ENCODE assay signal across 21 cellular contexts in genomic region chr10:121530481-121531075, GRCh38.
"Had no signal": no experiment of that assay in that cellular context is flagged by ENCODE, and none has a peak within 500 bp of the region (broad histone marks: within the 10 kb centered on the region; RNA-seq: fewer than 3 reads in every experiment).

No MANE protein-coding gene starts in this region.

- H3K9me3 Mint-ChIP-seq: activated B cell treated with CpG ODN at 0.5 μM for 24 hours; activated CD4-positive, alpha-beta memory T cell treated with anti-CD3 and anti-CD28 coated beads, Interleukin-2, amount 10 ng/mL, durations not matched to agents 7 days and 5 days; activated naive CD8-positive, alpha-beta T cell treated with anti-CD3 and anti-CD28 coated beads for 36 hours; activated T-helper 17 cell treated with anti-CD3 and anti-CD28 coated beads, Interleukin-2, amount 50 U/mL, for 72 hours; central memory CD8-positive, alpha-beta T cell; mesothelial cell of epicardium; natural killer cell treated with Interleukin-12 subunit alpha and Interleukin-12 subunit beta and Interleukin-15 and Interleukin-18, amount 100 ng/mL, for 72 hours; stimulated activated naive CD8-positive, alpha-beta T cell treated with anti-CD3 and anti-CD28 coated beads, Interleukin-15, amount 100 ng/mL, for 72 hours had no signal

- H3K4me1 Mint-ChIP-seq: activated B cell treated with CpG ODN at 0.5 μM for 24 hours; activated CD4-positive, alpha-beta memory T cell treated with anti-CD3 and anti-CD28 coated beads, Interleukin-2, amount 10 ng/mL, durations not matched to agents 7 days and 5 days; activated CD8-positive, alpha-beta memory T cell treated with anti-CD3 and anti-CD28 coated beads, Interleukin-2, amount 10 ng/mL, durations not matched to agents 7 days and 5 days; activated naive CD8-positive, alpha-beta T cell treated with anti-CD3 and anti-CD28 coated beads for 36 hours; activated T-helper 17 cell treated with anti-CD3 and anti-CD28 coated beads, Interleukin-2, amount 50 U/mL, for 72 hours; stimulated activated naive CD8-positive, alpha-beta T cell treated with anti-CD3 and anti-CD28 coated beads, Interleukin-15, amount 100 ng/mL, for 72 hours had no signal

- H3K27me3 ChIP-seq: right atrium auricular region had no signal

- ATAC-seq: activated CD8-positive, alpha-beta memory T cell treated with anti-CD3 and anti-CD28 coated beads, Interleukin-2, amount 10 ng/mL, durations not matched to agents 7 days and 5 days; activated T-helper 17 cell treated with anti-CD3 and anti-CD28 coated beads, Interleukin-2, amount 50 U/mL, for 72 hours; left cardiac atrium; lower lobe of right lung; SK-N-SH treated with all-trans-retinoic acid at 6 μM for 48 hours; stimulated activated naive CD8-positive, alpha-beta T cell treated with anti-CD3 and anti-CD28 coated beads, Interleukin-15, amount 100 ng/mL, for 72 hours; T-cell had no signal

- H3K9me3 ChIP-seq: lower lobe of right lung, prostate gland, right atrium auricular region, thoracic aorta had no signal

- H3K27ac Mint-ChIP-seq: activated B cell treated with CpG ODN at 0.5 μM for 24 hours; activated CD4-positive, alpha-beta memory T cell treated with anti-CD3 and anti-CD28 coated beads, Interleukin-2, amount 10 ng/mL, durations not matched to agents 7 days and 5 days; activated CD8-positive, alpha-beta memory T cell treated with anti-CD3 and anti-CD28 coated beads, Interleukin-2, amount 10 ng/mL, durations not matched to agents 7 days and 5 days; activated naive CD8-positive, alpha-beta T cell treated with anti-CD3 and anti-CD28 coated beads for 36 hours; activated T-helper 17 cell treated with anti-CD3 and anti-CD28 coated beads, Interleukin-2, amount 50 U/mL, for 72 hours; mesothelial cell of epicardium; natural killer cell treated with Interleukin-12 subunit alpha and Interleukin-12 subunit beta and Interleukin-15 and Interleukin-18, amount 100 ng/mL, for 72 hours; stimulated activated naive CD8-positive, alpha-beta T cell treated with anti-CD3 and anti-CD28 coated beads, Interleukin-15, amount 100 ng/mL, for 72 hours; T-cell had no signal

- H3K4me1 ChIP-seq: lower lobe of right lung, prostate gland, right atrium auricular region had no signal

- H3K4me3 Mint-ChIP-seq: activated B cell treated with CpG ODN at 0.5 μM for 24 hours; activated CD4-positive, alpha-beta memory T cell treated with anti-CD3 and anti-CD28 coated beads, Interleukin-2, amount 10 ng/mL, durations not matched to agents 7 days and 5 days; activated CD8-positive, alpha-beta memory T cell treated with anti-CD3 and anti-CD28 coated beads, Interleukin-2, amount 10 ng/mL, durations not matched to agents 7 days and 5 days; activated naive CD8-positive, alpha-beta T cell treated with anti-CD3 and anti-CD28 coated beads for 36 hours; activated T-helper 17 cell treated with anti-CD3 and anti-CD28 coated beads, Interleukin-2, amount 50 U/mL, for 72 hours; central memory CD8-positive, alpha-beta T cell; mesothelial cell of epicardium; natural killer cell treated with Interleukin-12 subunit alpha and Interleukin-12 subunit beta and Interleukin-15 and Interleukin-18, amount 100 ng/mL, for 72 hours; stimulated activated naive CD8-positive, alpha-beta T cell treated with anti-CD3 and anti-CD28 coated beads, Interleukin-15, amount 100 ng/mL, for 72 hours; T-cell had no signal

- H3K4me3 ChIP-seq: lower lobe of right lung, prostate gland, right atrium auricular region, thoracic aorta had no signal

- DNase-seq: activated B cell treated with CpG ODN at 0.5 μM for 24 hours; activated CD4-positive, alpha-beta memory T cell treated with anti-CD3 and anti-CD28 coated beads, Interleukin-2, amount 10 ng/mL, durations not matched to agents 7 days and 5 days; activated CD4-positive, alpha-beta T cell treated with anti-CD3 and anti-CD28 coated beads for 48 hours; activated CD8-positive, alpha-beta memory T cell treated with anti-CD3 and anti-CD28 coated beads, Interleukin-2, amount 10 ng/mL, durations not matched to agents 7 days and 5 days; activated naive CD4-positive, alpha-beta T cell; activated naive CD8-positive, alpha-beta T cell treated with anti-CD3 and anti-CD28 coated beads for 36 hours; amniotic stem cell; cortex of kidney; effector CD4-positive, alpha-beta T cell; left cardiac atrium; lower lobe of right lung; stimulated activated naive CD8-positive, alpha-beta T cell treated with anti-CD3 and anti-CD28 coated beads, Interleukin-15, amount 100 ng/mL, for 72 hours; T-cell had no signal

- H3K27ac ChIP-seq: lower lobe of right lung, prostate gland, right atrium auricular region, thoracic aorta had no signal

- H3K27me3 Mint-ChIP-seq: activated B cell treated with CpG ODN at 0.5 μM for 24 hours; activated CD8-positive, alpha-beta memory T cell treated with anti-CD3 and anti-CD28 coated beads, Interleukin-2, amount 10 ng/mL, durations not matched to agents 7 days and 5 days; activated T-helper 17 cell treated with anti-CD3 and anti-CD28 coated beads, Interleukin-2, amount 50 U/mL, for 72 hours; central memory CD8-positive, alpha-beta T cell; T-cell had no signal

- H3K36me3 Mint-ChIP-seq: activated CD8-positive, alpha-beta memory T cell treated with anti-CD3 and anti-CD28 coated beads, Interleukin-2, amount 10 ng/mL, durations not matched to agents 7 days and 5 days; activated naive CD8-positive, alpha-beta T cell treated with anti-CD3 and anti-CD28 coated beads for 36 hours; natural killer cell treated with Interleukin-12 subunit alpha and Interleukin-12 subunit beta and Interleukin-15 and Interleukin-18, amount 100 ng/mL, for 72 hours; T-cell had no signal

- H3K36me3 ChIP-seq: lower lobe of right lung, prostate gland, right atrium auricular region, thoracic aorta had no signal
